Comparison of ENCODE assay signal across 1 cellular context in the genomic region with DNA sequence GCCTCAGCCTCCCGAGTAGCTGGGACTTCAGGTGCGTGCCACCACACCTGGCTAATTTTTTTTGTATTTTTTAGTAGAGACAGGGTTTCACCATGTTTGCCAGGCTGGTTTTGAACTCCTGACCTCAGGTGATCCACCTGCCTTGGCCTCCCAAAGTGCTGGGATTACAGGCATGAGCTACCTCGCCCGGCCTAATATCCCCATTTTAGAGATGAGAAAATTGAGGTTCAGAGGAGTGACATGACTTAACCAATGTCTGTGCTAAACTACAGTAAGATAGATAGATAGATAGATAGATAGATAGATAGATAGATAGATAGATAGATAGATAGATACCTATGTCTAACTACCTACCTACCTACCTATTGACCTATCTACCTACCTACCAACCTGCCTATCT. TPM values are rescaled to one million over a fixed set of nuclear protein-coding genes. Genes with fewer than 3 reads are reported as not detected.
"Had no signal": no experiment of that assay in that cellular context is flagged by ENCODE, and none has a peak within 500 bp of the region (broad histone marks: within the 10 kb centered on the region; RNA-seq: fewer than 3 reads in every experiment).

No MANE protein-coding gene starts in this region.

RNA-seq across cellular contexts. Expression of a gene that starts 23.3 kb away (rescaled TPM):
- total RNA-seq: myocyte had no signal
